Comparison of ENCODE assay signal across 2 cellular contexts in genomic region chr12:57636731-57637130, GRCh38. TPM values are rescaled to one million over a fixed set of nuclear protein-coding genes. Genes with fewer than 3 reads are reported as not detected.
"Had no signal": no experiment of that assay in that cellular context is flagged by ENCODE, and none has a peak within 500 bp of the region (broad histone marks: within the 10 kb centered on the region; RNA-seq: fewer than 3 reads in every experiment).

No MANE protein-coding gene starts in this region.

RNA-seq across cellular contexts. Expression of gene B4GALNT1, which starts 3.7 kb away (rescaled TPM):
- total RNA-seq: bronchial epithelial cell, cardiac muscle cell had no signal
